Comparison of ENCODE assay signal across 9 cellular contexts in genomic region chr7:128909605-128910568, GRCh38. TPM values are rescaled to one million over a fixed set of nuclear protein-coding genes. Genes with fewer than 3 reads are reported as not detected.
DNase-seq lines count a peak whose midpoint lies in the region; FAIRE-seq and TF ChIP-seq lines count a peak whose summit lies in the region.
"Had no signal": no experiment of that assay in that cellular context is flagged by ENCODE, and none has a peak within 500 bp of the region (broad histone marks: within the 10 kb centered on the region; RNA-seq: fewer than 3 reads in every experiment).

No MANE protein-coding gene starts in this region.

- peaks cover 52% of the 10 kb centered on the region for H3K27me3 Mint-ChIP-seq in type B pancreatic cell
- peaks cover 52% of the 10 kb centered on the region for H3K27me3 Mint-ChIP-seq in T-helper 2 cell treated with Interferon-gamma antibody and Interleukin-4, amounts not matched to agents 5 μg/mL and 100 μg/mL, for 36 hours (ENCODE audit: low read depth)

- no peak overlapping the region for H3K27ac ChIP-seq in colonic mucosa

- FAIRE-seq in GM19239 (lab: Jason Lieb, UNC), result no peak
- FAIRE-seq: A204.1 had no signal

- H3K9ac ChIP-seq in colonic mucosa (ENCODE audit: low read depth in 2 of 2, low read length in 2 of 2), result peak overlapping the region; percentile 12 to 15

- H3K4me1 ChIP-seq in colonic mucosa, result peaks cover 11% of the 10 kb centered on the region

- H3K27ac Mint-ChIP-seq in type B pancreatic cell, result peak overlapping the region; percentile 61
- no peak overlapping the region for H3K27ac Mint-ChIP-seq in T-helper 2 cell treated with Interferon-gamma antibody and Interleukin-4, amounts not matched to agents 5 μg/mL and 100 μg/mL, for 36 hours

- peaks cover 29% of the 10 kb centered on the region for H3K4me1 Mint-ChIP-seq in type B pancreatic cell (ENCODE audit: unreplicated experiment)
- H3K4me1 Mint-ChIP-seq in T-helper 2 cell treated with Interferon-gamma antibody and Interleukin-4, amounts not matched to agents 5 μg/mL and 100 μg/mL, for 36 hours (ENCODE audit: low read depth), result no peaks in the 10 kb centered on the region

- no peaks in the 10 kb centered on the region for H3K36me3 ChIP-seq in colonic mucosa

- DNase-seq in NCI-H510A treated with DMSO at 0.1 percent for 48 hours (lab: John Stamatoyannopoulos, UW), result peak; percentile 26
- no peak for DNase-seq in NCI-H510A (lab: John Stamatoyannopoulos, UW)
- no peak for DNase-seq in colonic mucosa
- peak; percentile 95 for DNase-seq in left kidney (ENCODE audit: low read depth, low spot score)
- no peak for DNase-seq in type B pancreatic cell (ENCODE audit: extremely low spot score, unreplicated experiment)
- no peak for DNase-seq in GM19239 (ENCODE audit: insufficient read length, low spot score)
- no peak for DNase-seq in T-helper 2 cell treated with Interferon-gamma antibody and Interleukin-4, amounts not matched to agents 5 μg/mL and 100 μg/mL, for 36 hours (ENCODE audit: low spot score)
- DNase-seq in HT-29 (ENCODE audit: low spot score), result no peak

- H3K4me3 Mint-ChIP-seq in type B pancreatic cell, result peak overlapping the region; percentile 83
- no peak overlapping the region for H3K4me3 Mint-ChIP-seq in T-helper 2 cell treated with Interferon-gamma antibody and Interleukin-4, amounts not matched to agents 5 μg/mL and 100 μg/mL, for 36 hours

- no peaks in the 10 kb centered on the region for H3K36me3 Mint-ChIP-seq in type B pancreatic cell
- H3K36me3 Mint-ChIP-seq in T-helper 2 cell treated with Interferon-gamma antibody and Interleukin-4, amounts not matched to agents 5 μg/mL and 100 μg/mL, for 36 hours (ENCODE audit: low read depth), result no peaks in the 10 kb centered on the region

- TF ChIP-seq CTCF in colonic mucosa (IDR thresholded peaks at IDR 0.05) (no peak), type B pancreatic cell (conservative IDR thresholded peaks at IDR 0.05) (no peak)

- H3K27me3 ChIP-seq in colonic mucosa, result peaks cover 15% of the 10 kb centered on the region

- peak overlapping the region; percentile 22 for H3K4me3 ChIP-seq in colonic mucosa

- no peaks in the 10 kb centered on the region for H3K9me3 Mint-ChIP-seq in type B pancreatic cell
- no peaks in the 10 kb centered on the region for H3K9me3 Mint-ChIP-seq in T-helper 2 cell treated with Interferon-gamma antibody and Interleukin-4, amounts not matched to agents 5 μg/mL and 100 μg/mL, for 36 hours

- H3K9me3 ChIP-seq in colonic mucosa, result no peaks in the 10 kb centered on the region

- intact Hi-C loops in colonic mucosa (cut with DNase I), result loop anchor here (5.0 kb wide), 1 partner anchor 182 kb away; no protein-coding TSS in a partner anchor

RNA-seq across cellular contexts. Expression of gene KCP, which starts 0.6 kb away (rescaled TPM):
- total RNA-seq in colonic mucosa (1 to 10 TPM in 1 of 2 donors, under 1 TPM in 1; 0.64 to 1.1 TPM), type B pancreatic cell (ENCODE audit: low replicate concordance) (1.3 and 4.2 TPM in 2 replicates)
- 1.0 and 1.2 TPM in 2 replicates for total RNA-seq in HT-29 (2014; rRNA removed; shearing (Covaris generic))

RNA-seq across cellular contexts. Expression of gene IRF5, which starts 27.8 kb away (rescaled TPM):
- total RNA-seq in colonic mucosa (1 to 10 TPM; 5.0 to 9.7 TPM), type B pancreatic cell (ENCODE audit: low replicate concordance) (1.8 and 2.5 TPM in 2 replicates)
- 17.9 and 19.1 TPM in 2 replicates for total RNA-seq in HT-29 (2014; rRNA removed; shearing (Covaris generic))

RNA-seq across cellular contexts. Expression of gene ATP6V1F, which starts 47.2 kb away (rescaled TPM):
- 100 to 1,000 TPM in 1 of 2 donors, 10 to 100 TPM in 1; 94.4 to 105 TPM for total RNA-seq in colonic mucosa
- total RNA-seq in type B pancreatic cell (ENCODE audit: low replicate concordance), result 144 and 157 TPM in 2 replicates
- 94.9 and 128 TPM in 2 replicates for total RNA-seq in HT-29 (2014; rRNA removed; shearing (Covaris generic))

Comparison
In these comparisons a context has a peak if more than half of its experiments do, and no peak if none do; other contexts are left out.
1. DNase-seq: peak in NCI-H510A treated with DMSO at 0.1 percent for 48 hours (single experiment) and left kidney (single experiment); none in NCI-H510A (single experiment), colonic mucosa (single experiment), type B pancreatic cell (single experiment), GM19239 (single experiment), T-helper 2 cell treated with Interferon-gamma antibody and Interleukin-4, amounts not matched to agents 5 μg/mL and 100 μg/mL, for 36 hours (single experiment) and HT-29 (single experiment).